11 cellular contexts compared by ENCODE assay signal in genomic region chr17:55168970-55169687, GRCh38.
DNase-seq lines count a peak whose midpoint lies in the region; ATAC-seq, FAIRE-seq and TF ChIP-seq lines count a peak whose summit lies in the region.
"Had no signal": no experiment of that assay in that cellular context is flagged by ENCODE, and none has a peak within 500 bp of the region (broad histone marks: within the 10 kb centered on the region; RNA-seq: fewer than 3 reads in every experiment).

No MANE protein-coding gene starts in this region.

- intact Hi-C loops in A673 (cut with micrococcal nuclease; ENCODE audit: unreplicated experiment) (no loop called here), posterior cingulate gyrus (cut with DNase I) (no loop called here), aorta (cut with DNase I) (no loop called here)

- 81 to 87% methylated on average over 5 of the region's 5 CpGs for WGBS in aorta, 2 donors

- peak; percentile 27 for FAIRE-seq in H54 (lab: Jason Lieb, UNC)

- H3K4me1 ChIP-seq in A673 (ENCODE audit: insufficient read depth, low read length, poor library complexity, severe bottlenecking), result peaks cover 49% of the 10 kb centered on the region
- no peaks in the 10 kb centered on the region for H3K4me1 ChIP-seq in aorta (ENCODE audit: control insufficient read depth in 1 of 2, insufficient read depth in 2 of 2, low read length in 2 of 2)
- H3K4me1 ChIP-seq in BE2C, result no peaks in the 10 kb centered on the region
- H3K4me1 ChIP-seq: heart right ventricle had no signal

- H3K9me3 ChIP-seq in A673 (ENCODE audit: low read depth, low read length, poor library complexity, severe bottlenecking) (peaks cover 8% of the 10 kb centered on the region), aorta (ENCODE audit: control insufficient read depth, low read length) (no peaks in the 10 kb centered on the region), BE2C (no peaks in the 10 kb centered on the region)

- DNase-seq in A673 (ENCODE audit: low spot score) (peak; percentile 55), H54 (ENCODE audit: insufficient read length, low spot score) (no peak), NCI-H1694 (lab: John Stamatoyannopoulos, UW) (no peak), posterior cingulate gyrus (no peak), aorta (no peak), BE2C (no peak)
- DNase-seq: heart right ventricle, substantia nigra had no signal

- TF ChIP-seq CTCF in A673 (conservative IDR thresholded peaks at IDR 0.05; ENCODE audit: low read depth, low read length) (no peak), BE2C (IDR thresholded peaks at IDR 0.05; ENCODE audit: low read depth, low read length) (no peak)

- ATAC-seq in GM18907 (IDR thresholded peaks at IDR 0.05; ENCODE audit: unreplicated experiment) (peak; percentile 92), HG03378 (IDR thresholded peaks at IDR 0.05; ENCODE audit: unreplicated experiment) (peak; percentile 81), aorta (ENCODE audit: low FRiP score) (no peak)
- ATAC-seq: heart right ventricle had no signal

- H3K27me3 ChIP-seq in A673 (replicated peaks; ENCODE audit: insufficient read depth, low read depth, low read length, poor library complexity) (no peaks in the 10 kb centered on the region), aorta (ENCODE audit: control insufficient read depth in 1 of 2, insufficient read depth in 2 of 2, low read length in 1 of 2) (no peaks in the 10 kb centered on the region), BE2C (no peaks in the 10 kb centered on the region)
- H3K27me3 ChIP-seq: heart right ventricle had no signal

- POLR2A ChIA-PET in A673 (lab: Charles Lee; ENCODE audit: low non-redundant PET), result interaction anchor here (0.6 kb wide), 1 partner anchor 39 kb away, joined by 5 read pairs; no protein-coding TSS in a partner anchor

- BruUV-seq in A673 (replicated peaks; lab: Mats Ljungman, UMichigan), result no TSS peak

- H3K27ac ChIP-seq in A673 (ENCODE audit: low read depth, low read length, poor library complexity, severe bottlenecking), result peak overlapping the region; percentile 70
- no peak overlapping the region for H3K27ac ChIP-seq in aorta (ENCODE audit: low read depth in 1 of 2, low read length in 2 of 2)
- H3K27ac ChIP-seq: heart right ventricle, VCaP had no signal

- H3K4me3 ChIP-seq in A673 (ENCODE audit: low read depth, low read length, poor library complexity, severe bottlenecking), result no peak overlapping the region
- H3K4me3 ChIP-seq in aorta (ENCODE audit: low read length in 2 of 2), result no peak overlapping the region
- H3K4me3 ChIP-seq in BE2C (ENCODE audit: low read depth, low read length), result no peak overlapping the region
- H3K4me3 ChIP-seq: heart right ventricle had no signal

- TF ChIP-seq POLR2A in H54 (IDR thresholded peaks at IDR 0.05; ENCODE audit: low read depth, low read length), result no peak

- H3K36me3 ChIP-seq in A673 (ENCODE audit: insufficient read depth, low read length, poor library complexity, severe bottlenecking) (peaks cover 5% of the 10 kb centered on the region), aorta (ENCODE audit: control insufficient read depth in 1 of 2, insufficient read depth in 2 of 2, low read length in 1 of 2) (peaks cover 0 to 4% of the 10 kb centered on the region in 2 donors), BE2C (no peaks in the 10 kb centered on the region)
- H3K36me3 ChIP-seq: heart right ventricle had no signal

- CTCF ChIA-PET in A673 (lab: Charles Lee), result no interaction called here
